In genomic region chr3:128170866-128171516, GRCh38 we compare ENCODE assay signal across 9 cellular contexts. TPM values are rescaled to one million over a fixed set of nuclear protein-coding genes. Genes with fewer than 3 reads are reported as not detected.
DNase-seq lines count a peak whose midpoint lies in the region; ATAC-seq and TF ChIP-seq lines count a peak whose summit lies in the region.
"Had no signal": no experiment of that assay in that cellular context is flagged by ENCODE, and none has a peak within 500 bp of the region (broad histone marks: within the 10 kb centered on the region; RNA-seq: fewer than 3 reads in every experiment).

No MANE protein-coding gene starts in this region.

- H3K36me3 Mint-ChIP-seq in activated T-helper 2 cell treated with anti-CD3 and anti-CD28 coated beads, Interferon-gamma antibody, Interleukin-2, Interleukin-4, amounts not matched to agents 10 μg/mL and 5 μg/mL and 100 μg/mL, durations not matched to agents 14 hours and 24 hours and 36 hours (ENCODE audit: low read depth): no peaks in the 10 kb centered on the region

- 9% methylated on average over 5 of the region's 5 CpGs for WGBS in right cardiac atrium
- 15 to 42% methylated on average over 5 of the region's 5 CpGs for WGBS in sigmoid colon, 2 donors

- H3K4me1 Mint-ChIP-seq in activated T-helper 2 cell treated with anti-CD3 and anti-CD28 coated beads, Interferon-gamma antibody, Interleukin-2, Interleukin-4, amounts not matched to agents 10 μg/mL and 5 μg/mL and 100 μg/mL, durations not matched to agents 14 hours and 24 hours and 36 hours (ENCODE audit: low read depth): no peaks in the 10 kb centered on the region

- ATAC-seq in Right ventricle myocardium inferior (peak; percentile 69), right cardiac atrium (peak; percentile 82 to 84)

- no peak overlapping the region for H3K9ac ChIP-seq in Karpas-422 (ENCODE audit: low read length)

- no peaks in the 10 kb centered on the region for H3K27me3 ChIP-seq in ascending aorta
- no peaks in the 10 kb centered on the region for H3K27me3 ChIP-seq in right cardiac atrium (ENCODE audit: control insufficient read depth, insufficient read depth)
- no peaks in the 10 kb centered on the region for H3K27me3 ChIP-seq in sigmoid colon
- no peaks in the 10 kb centered on the region for H3K27me3 ChIP-seq in Karpas-422 (ENCODE audit: low read length)

- H3K9me3 ChIP-seq in ascending aorta (no peaks in the 10 kb centered on the region), right cardiac atrium (ENCODE audit: control insufficient read depth, low read length) (no peaks in the 10 kb centered on the region), sigmoid colon (no peaks in the 10 kb centered on the region), Karpas-422 (ENCODE audit: low read length) (no peaks in the 10 kb centered on the region)

- H3K9me3 Mint-ChIP-seq in activated T-helper 2 cell treated with anti-CD3 and anti-CD28 coated beads, Interferon-gamma antibody, Interleukin-2, Interleukin-4, amounts not matched to agents 10 μg/mL and 5 μg/mL and 100 μg/mL, durations not matched to agents 14 hours and 24 hours and 36 hours: no peaks in the 10 kb centered on the region
- H3K9me3 Mint-ChIP-seq: stimulated activated naive CD8-positive, alpha-beta T cell treated with anti-CD3 and anti-CD28 coated beads, Interleukin-15, Interleukin-2, amounts not matched to agents 100 ng/mL and 50 ng/mL, for 24 hours had no signal

- no peaks in the 10 kb centered on the region for H3K27me3 Mint-ChIP-seq in activated T-helper 2 cell treated with anti-CD3 and anti-CD28 coated beads, Interferon-gamma antibody, Interleukin-2, Interleukin-4, amounts not matched to agents 10 μg/mL and 5 μg/mL and 100 μg/mL, durations not matched to agents 14 hours and 24 hours and 36 hours (ENCODE audit: low read depth)
- H3K27me3 Mint-ChIP-seq: stimulated activated naive CD8-positive, alpha-beta T cell treated with anti-CD3 and anti-CD28 coated beads, Interleukin-15, Interleukin-2, amounts not matched to agents 100 ng/mL and 50 ng/mL, for 24 hours had no signal

- peaks cover 75% of the 10 kb centered on the region for H3K79me2 ChIP-seq in Karpas-422 (ENCODE audit: low read length)

- H3K36me3 ChIP-seq in ascending aorta (no peaks in the 10 kb centered on the region), sigmoid colon (no peaks in the 10 kb centered on the region), Karpas-422 (ENCODE audit: insufficient read depth, low read length) (no peaks in the 10 kb centered on the region)

- TF ChIP-seq CTCF in ascending aorta (IDR thresholded peaks at IDR 0.05) (peak; percentile 47 to 66 (median 63)), sigmoid colon (IDR thresholded peaks at IDR 0.05) (peak; percentile 57 to 83 (median 68))

- no peak overlapping the region for H3K4me2 ChIP-seq in Karpas-422 (ENCODE audit: low read depth, low read length, poor library complexity, severe bottlenecking)

- H3K4me3 ChIP-seq in ascending aorta: no peak overlapping the region
- H3K4me3 ChIP-seq in right cardiac atrium (ENCODE audit: low read length): no peak overlapping the region
- H3K4me3 ChIP-seq in sigmoid colon: no peak overlapping the region
- no peak overlapping the region for H3K4me3 ChIP-seq in Karpas-422 (ENCODE audit: low read length)

- no peak for TF ChIP-seq POLR2A in sigmoid colon (IDR thresholded peaks at IDR 0.05)

- no peak overlapping the region for H3K4me3 Mint-ChIP-seq in activated T-helper 2 cell treated with anti-CD3 and anti-CD28 coated beads, Interferon-gamma antibody, Interleukin-2, Interleukin-4, amounts not matched to agents 10 μg/mL and 5 μg/mL and 100 μg/mL, durations not matched to agents 14 hours and 24 hours and 36 hours (ENCODE audit: low read depth)
- H3K4me3 Mint-ChIP-seq: stimulated activated naive CD8-positive, alpha-beta T cell treated with anti-CD3 and anti-CD28 coated beads, Interleukin-15, Interleukin-2, amounts not matched to agents 100 ng/mL and 50 ng/mL, for 24 hours had no signal

- intact Hi-C loops in Right ventricle myocardium inferior (cut with DNase I): loop anchor here (2.0 to 5.0 kb wide), 3 partner anchors 152 to 436 kb away; no protein-coding TSS in a partner anchor
- intact Hi-C loops in cardiac septum (cut with DNase I): loop anchor here (2.0 to 5.0 kb wide), 3 partner anchors 151 to 328 kb away; no protein-coding TSS in a partner anchor
- intact Hi-C loops in ascending aorta (cut with DNase I): loop anchor here (2.0 to 5.0 kb wide), 3 partner anchors 151 to 438 kb away; no protein-coding TSS in a partner anchor
- intact Hi-C loops in right cardiac atrium (cut with DNase I): loop anchor here in 2 of 4 donors (5.0 to 10.0 kb wide), 5 partner anchors 144 to 436 kb away; partner anchors contain the start of gene GATA2 (in 1 of the 2)
- intact Hi-C loops in sigmoid colon (cut with DNase I): loop anchor here (2.0 to 5.0 kb wide), 3 partner anchors 152 to 436 kb away; no protein-coding TSS in a partner anchor
- intact Hi-C loops in activated T-helper 2 cell treated with anti-CD3 and anti-CD28 coated beads, Interferon-gamma antibody, Interleukin-2, Interleukin-4, amounts not matched to agents 10 μg/mL and 5 μg/mL and 100 μg/mL, durations not matched to agents 14 hours and 24 hours and 36 hours (cut with micrococcal nuclease): no loop called here

- no peak overlapping the region for H3K27ac ChIP-seq in ascending aorta
- H3K27ac ChIP-seq in right cardiac atrium (ENCODE audit: low read length): no peak overlapping the region
- no peak overlapping the region for H3K27ac ChIP-seq in sigmoid colon
- H3K27ac ChIP-seq in Karpas-422 (ENCODE audit: low read length): no peak overlapping the region

- H3K27ac Mint-ChIP-seq in activated T-helper 2 cell treated with anti-CD3 and anti-CD28 coated beads, Interferon-gamma antibody, Interleukin-2, Interleukin-4, amounts not matched to agents 10 μg/mL and 5 μg/mL and 100 μg/mL, durations not matched to agents 14 hours and 24 hours and 36 hours: no peak overlapping the region
- H3K27ac Mint-ChIP-seq: stimulated activated naive CD8-positive, alpha-beta T cell treated with anti-CD3 and anti-CD28 coated beads, Interleukin-15, Interleukin-2, amounts not matched to agents 100 ng/mL and 50 ng/mL, for 24 hours had no signal

- H3K4me1 ChIP-seq in ascending aorta (no peaks in the 10 kb centered on the region), right cardiac atrium (ENCODE audit: control insufficient read depth, insufficient read depth, low read length) (peaks cover 12% of the 10 kb centered on the region), sigmoid colon (peaks cover 0 to 18% (median 0%) of the 10 kb centered on the region in 4 donors), Karpas-422 (ENCODE audit: low read length) (peaks cover 26% of the 10 kb centered on the region)

- H4K20me1 ChIP-seq in Karpas-422 (ENCODE audit: insufficient read depth, low read depth, low read length): peaks cover 5% of the 10 kb centered on the region; the same call in 1 of the 2 replicates

- H2AFZ ChIP-seq in Karpas-422 (ENCODE audit: low read length): no peak overlapping the region

- no peak for TF ChIP-seq EP300 in sigmoid colon (IDR thresholded peaks at IDR 0.05)

- no peaks in the 10 kb centered on the region for H3K9me2 ChIP-seq in Karpas-422 (replicated peaks; ENCODE audit: insufficient read depth, low read length)

- DNase-seq in Right ventricle myocardium inferior (ENCODE audit: missing footprints) (no peak), cardiac septum (ENCODE audit: low spot score) (no peak), NCI-H446 (lab: John Stamatoyannopoulos, UW) (peak; percentile 43 to 74), ascending aorta (ENCODE audit: low spot score in 2 of 2) (no peak), right cardiac atrium (peak; percentile 61 to 80 (median 72)), sigmoid colon (peak; percentile 85), Karpas-422 (no peak)
- no peak for DNase-seq in activated T-helper 2 cell treated with anti-CD3 and anti-CD28 coated beads, Interferon-gamma antibody, Interleukin-2, Interleukin-4, amounts not matched to agents 10 μg/mL and 5 μg/mL and 100 μg/mL, durations not matched to agents 14 hours and 24 hours and 36 hours (ENCODE audit: low spot score)

RNA-seq across cellular contexts. Expression of gene EEFSEC, which starts 17.7 kb away (rescaled TPM):
- 19.4 TPM for total RNA-seq in Right ventricle myocardium inferior
- 19.3 TPM for total RNA-seq in cardiac septum
- 16.2 TPM for total RNA-seq in ascending aorta
- 10 to 100 TPM; 14.7 to 17.6 (median 16.2) TPM for total RNA-seq in right cardiac atrium
- 15.0 TPM for polyA plus RNA-seq in right cardiac atrium
- 10 to 100 TPM in 3 of 4 donors, 1 to 10 TPM in 1; 8.6 to 16.1 (median 12.9) TPM for total RNA-seq in sigmoid colon
- 10 to 100 TPM in 1 of 3 donors, 1 to 10 TPM in 2; 5.3 to 12.5 (median 9.0) TPM for polyA plus RNA-seq in sigmoid colon
- 10.1 and 18.2 TPM in 2 replicates for total RNA-seq in Karpas-422 (2014; rRNA removed; shearing (Covaris generic); ENCODE audit: low replicate concordance)
- total RNA-seq in activated T-helper 2 cell treated with anti-CD3 and anti-CD28 coated beads, Interferon-gamma antibody, Interleukin-2, Interleukin-4, amounts not matched to agents 10 μg/mL and 5 μg/mL and 100 μg/mL, durations not matched to agents 14 hours and 24 hours and 36 hours: 22.0 and 23.8 TPM in 2 replicates

RNA-seq across cellular contexts. Expression of gene RUVBL1, which starts 47.4 kb away (rescaled TPM):
- total RNA-seq in Right ventricle myocardium inferior (21.4 TPM), cardiac septum (19.7 TPM), ascending aorta (10.3 TPM), right cardiac atrium (10 to 100 TPM; 20.9 to 27.1 (median 26.6) TPM), sigmoid colon (10 to 100 TPM; 16.3 to 20.9 (median 17.1) TPM)
- polyA plus RNA-seq in right cardiac atrium (28.9 TPM), sigmoid colon (10 to 100 TPM; 12.0 to 40.6 (median 12.7) TPM)
- 110 and 128 TPM in 2 replicates for total RNA-seq in Karpas-422 (2014; rRNA removed; shearing (Covaris generic); ENCODE audit: low replicate concordance)
- total RNA-seq in activated T-helper 2 cell treated with anti-CD3 and anti-CD28 coated beads, Interferon-gamma antibody, Interleukin-2, Interleukin-4, amounts not matched to agents 10 μg/mL and 5 μg/mL and 100 μg/mL, durations not matched to agents 14 hours and 24 hours and 36 hours: 111 and 112 TPM in 2 replicates

Comparison
In these comparisons a context has a peak if more than half of its experiments do, and no peak if none do; other contexts are left out.
1. DNase-seq: peak in NCI-H446 (2 of 2), right cardiac atrium (3 of 3) and sigmoid colon (single experiment); none in Right ventricle myocardium inferior (single experiment), cardiac septum (single experiment), ascending aorta (0 of 2), Karpas-422 (single experiment) and activated T-helper 2 cell treated with anti-CD3 and anti-CD28 coated beads, Interferon-gamma antibody, Interleukin-2, Interleukin-4, amounts not matched to agents 10 μg/mL and 5 μg/mL and 100 μg/mL, durations not matched to agents 14 hours and 24 hours and 36 hours (single experiment).